ENCODE assay signal across 37 cellular contexts in genomic region chr1:202991112-202991511, GRCh38.
"Had no signal": no experiment of that assay in that cellular context is flagged by ENCODE, and none has a peak within 500 bp of the region (broad histone marks: within the 10 kb centered on the region; RNA-seq: fewer than 3 reads in every experiment).

No MANE protein-coding gene starts in this region.

- DNase-seq: activated CD4-positive, alpha-beta memory T cell treated with anti-CD3 and anti-CD28 coated beads, Interleukin-2, amount 10 ng/mL, durations not matched to agents 7 days and 5 days; activated CD4-positive, alpha-beta T cell treated with anti-CD3 and anti-CD28 coated beads for 1 hour; activated CD4-positive, alpha-beta T cell treated with anti-CD3 and anti-CD28 coated beads for 36 hours; activated CD4-positive, alpha-beta T cell treated with anti-CD3 and anti-CD28 coated beads for 48 hours; activated CD4-positive, alpha-beta T cell treated with anti-CD3 and anti-CD28 coated beads, Interleukin-2, amount 10 ng/mL, durations not matched to agents 7 days and 5 days; activated CD4-positive, alpha-beta T cell treated with anti-CD3 and anti-CD28 coated beads, Interleukin-2, amount 50 U/mL, for 48 hours; activated CD4-positive, CD25-positive, alpha-beta regulatory T cell; activated CD8-positive, alpha-beta memory T cell treated with anti-CD3 and anti-CD28 coated beads for 24 hours; activated CD8-positive, alpha-beta memory T cell treated with anti-CD3 and anti-CD28 coated beads, Interleukin-2, amount 10 ng/mL, durations not matched to agents 7 days and 5 days; activated CD8-positive, alpha-beta memory T cell treated with anti-CD3 and anti-CD28 coated beads, Interleukin-2, amount 50 U/mL, for 48 hours; activated CD8-positive, alpha-beta T cell treated with anti-CD3 and anti-CD28 coated beads, Interleukin-2, amount 10 ng/mL, durations not matched to agents 7 days and 5 days; activated effector memory CD4-positive, alpha-beta T cell treated with Interleukin-2 at 50 U/mL for 16 hours; activated gamma-delta T cell; activated naive CD4-positive, alpha-beta T cell treated with anti-CD3 and anti-CD28 coated beads, Interleukin-2, amount 10 ng/mL, durations not matched to agents 7 days and 5 days; activated naive CD4-positive, alpha-beta T cell treated with Interleukin-2 at 50 U/mL for 16 hours; activated T-cell treated with anti-CD3 and anti-CD28 coated beads, Interleukin-2, amount 50 U/mL, for 24 hours; activated T-cell treated with anti-CD3 and anti-CD28 coated beads, Interleukin-2, amount 50 U/mL, for 48 hours; amygdala; anterior cingulate cortex; caudate nucleus; cerebellar nuclear complex; T-helper 1 cell; T-helper 2 cell; T-helper 9 cell had no signal

- H3K27ac ChIP-seq: ascending aorta, cardiac muscle cell, VCaP had no signal

- ATAC-seq: activated CD4-positive, alpha-beta T cell treated with anti-CD3 and anti-CD28 coated beads for 36 hours; activated CD4-positive, CD25-positive, alpha-beta regulatory T cell treated with anti-CD3 and anti-CD28 coated beads, Interleukin-2, amount 50 U/mL, for 24 hours; activated CD8-positive, alpha-beta memory T cell treated with anti-CD3 and anti-CD28 coated beads, Interleukin-2, amount 10 ng/mL, durations not matched to agents 7 days and 5 days; activated CD8-positive, alpha-beta T cell treated with anti-CD3 and anti-CD28 coated beads, Interleukin-2, amount 10 ng/mL, durations not matched to agents 7 days and 5 days had no signal

- H3K9me3 Mint-ChIP-seq: activated CD4-positive, alpha-beta memory T cell treated with anti-CD3 and anti-CD28 coated beads, Interleukin-2, amount 10 ng/mL, durations not matched to agents 7 days and 5 days; activated CD4-positive, alpha-beta T cell treated with anti-CD3 and anti-CD28 coated beads, Interleukin-2, amount 10 ng/mL, durations not matched to agents 7 days and 5 days; activated naive CD4-positive, alpha-beta T cell treated with anti-CD3 and anti-CD28 coated beads, Interleukin-2, amount 10 ng/mL, durations not matched to agents 7 days and 5 days; activated naive CD4-positive, alpha-beta T cell treated with anti-CD3 and anti-CD28 coated beads, Interleukin-2, amount 50 U/mL, for 24 hours; activated T-cell treated with anti-CD3 and anti-CD28 coated beads, Interleukin-2, amount 50 U/mL, for 24 hours; activated T-helper 2 cell treated with anti-CD3 and anti-CD28 coated beads, Interferon-gamma antibody, Interleukin-2, Interleukin-4, amounts not matched to agents 10 μg/mL and 5 μg/mL and 100 μg/mL, durations not matched to agents 14 hours and 24 hours and 36 hours; central memory CD8-positive, alpha-beta T cell; T-helper 1 cell treated with Interleukin-12 subunit alpha and Interleukin-12 subunit beta and Interleukin-4 antibody, amounts not matched to agents 30 μg/mL and 1 μg/mL, for 36 hours; T-helper 2 cell treated with Interferon-gamma antibody and Interleukin-4, amounts not matched to agents 5 μg/mL and 100 μg/mL, for 36 hours had no signal

- H3K9me3 ChIP-seq: ascending aorta had no signal

- H3K4me1 ChIP-seq: ascending aorta had no signal

- H3K4me3 ChIP-seq: ascending aorta, cardiac muscle cell had no signal

- H3K4me1 Mint-ChIP-seq: activated CD4-positive, alpha-beta memory T cell treated with anti-CD3 and anti-CD28 coated beads, Interleukin-2, amount 10 ng/mL, durations not matched to agents 7 days and 5 days; activated CD4-positive, alpha-beta T cell treated with anti-CD3 and anti-CD28 coated beads for 36 hours; activated CD4-positive, alpha-beta T cell treated with anti-CD3 and anti-CD28 coated beads, Interleukin-2, amount 10 ng/mL, durations not matched to agents 7 days and 5 days; activated CD8-positive, alpha-beta memory T cell treated with anti-CD3 and anti-CD28 coated beads, Interleukin-2, amount 10 ng/mL, durations not matched to agents 7 days and 5 days; activated naive CD4-positive, alpha-beta T cell treated with anti-CD3 and anti-CD28 coated beads, Interleukin-2, amount 10 ng/mL, durations not matched to agents 7 days and 5 days; activated naive CD4-positive, alpha-beta T cell treated with anti-CD3 and anti-CD28 coated beads, Interleukin-2, amount 50 U/mL, for 24 hours; central memory CD8-positive, alpha-beta T cell had no signal

- H3K36me3 ChIP-seq: ascending aorta, cardiac muscle cell had no signal

- H3K27ac Mint-ChIP-seq: activated CD4-positive, alpha-beta memory T cell treated with anti-CD3 and anti-CD28 coated beads, Interleukin-2, amount 10 ng/mL, durations not matched to agents 7 days and 5 days; activated CD4-positive, alpha-beta T cell treated with anti-CD3 and anti-CD28 coated beads for 36 hours; activated CD4-positive, alpha-beta T cell treated with anti-CD3 and anti-CD28 coated beads, Interleukin-2, amount 10 ng/mL, durations not matched to agents 7 days and 5 days; activated CD8-positive, alpha-beta memory T cell treated with anti-CD3 and anti-CD28 coated beads, Interleukin-2, amount 10 ng/mL, durations not matched to agents 7 days and 5 days; activated CD8-positive, alpha-beta T cell treated with anti-CD3 and anti-CD28 coated beads, Interleukin-2, amount 10 ng/mL, durations not matched to agents 7 days and 5 days; activated naive CD4-positive, alpha-beta T cell treated with anti-CD3 and anti-CD28 coated beads, Interleukin-2, amount 10 ng/mL, durations not matched to agents 7 days and 5 days; activated naive CD4-positive, alpha-beta T cell treated with anti-CD3 and anti-CD28 coated beads, Interleukin-2, amount 50 U/mL, for 24 hours; activated naive CD8-positive, alpha-beta T cell; activated T-cell treated with anti-CD3 and anti-CD28 coated beads, Interleukin-2, amount 50 U/mL, for 24 hours; activated T-helper 2 cell treated with anti-CD3 and anti-CD28 coated beads, Interferon-gamma antibody, Interleukin-2, Interleukin-4, amounts not matched to agents 10 μg/mL and 5 μg/mL and 100 μg/mL, durations not matched to agents 14 hours and 24 hours and 36 hours; brain; T-helper 1 cell treated with Interleukin-12 subunit alpha and Interleukin-12 subunit beta and Interleukin-4 antibody, amounts not matched to agents 30 μg/mL and 1 μg/mL, for 36 hours; T-helper 2 cell treated with Interferon-gamma antibody and Interleukin-4, amounts not matched to agents 5 μg/mL and 100 μg/mL, for 36 hours had no signal

- H3K27me3 ChIP-seq: ascending aorta had no signal

- H3K36me3 Mint-ChIP-seq: activated CD8-positive, alpha-beta memory T cell treated with anti-CD3 and anti-CD28 coated beads, Interleukin-2, amount 10 ng/mL, durations not matched to agents 7 days and 5 days; activated naive CD4-positive, alpha-beta T cell treated with anti-CD3 and anti-CD28 coated beads, Interleukin-2, amount 10 ng/mL, durations not matched to agents 7 days and 5 days; activated naive CD8-positive, alpha-beta T cell; brain had no signal

- FAIRE-seq: bronchial epithelial cell, TTC549 had no signal

- H3K4me3 Mint-ChIP-seq: activated CD4-positive, alpha-beta memory T cell treated with anti-CD3 and anti-CD28 coated beads, Interleukin-2, amount 10 ng/mL, durations not matched to agents 7 days and 5 days; activated CD4-positive, alpha-beta T cell treated with anti-CD3 and anti-CD28 coated beads for 36 hours; activated CD4-positive, alpha-beta T cell treated with anti-CD3 and anti-CD28 coated beads, Interleukin-2, amount 10 ng/mL, durations not matched to agents 7 days and 5 days; activated CD8-positive, alpha-beta memory T cell treated with anti-CD3 and anti-CD28 coated beads, Interleukin-2, amount 10 ng/mL, durations not matched to agents 7 days and 5 days; activated CD8-positive, alpha-beta T cell treated with anti-CD3 and anti-CD28 coated beads, Interleukin-2, amount 10 ng/mL, durations not matched to agents 7 days and 5 days; activated naive CD4-positive, alpha-beta T cell treated with anti-CD3 and anti-CD28 coated beads, Interleukin-2, amount 10 ng/mL, durations not matched to agents 7 days and 5 days; activated naive CD4-positive, alpha-beta T cell treated with anti-CD3 and anti-CD28 coated beads, Interleukin-2, amount 50 U/mL, for 24 hours; activated naive CD8-positive, alpha-beta T cell; activated T-cell treated with anti-CD3 and anti-CD28 coated beads, Interleukin-2, amount 50 U/mL, for 24 hours; brain; central memory CD8-positive, alpha-beta T cell; T-helper 1 cell treated with Interleukin-12 subunit alpha and Interleukin-12 subunit beta and Interleukin-4 antibody, amounts not matched to agents 30 μg/mL and 1 μg/mL, for 36 hours; T-helper 2 cell treated with Interferon-gamma antibody and Interleukin-4, amounts not matched to agents 5 μg/mL and 100 μg/mL, for 36 hours had no signal
